In genomic region chr20:31723282-31724078, GRCh38 we compare ENCODE assay signal across 1 cellular context.
A peak's percentile ranks its signal among the peaks of the same experiment; 100 is the strongest.
TF ChIP-seq lines count a peak whose summit lies in the region.

No MANE protein-coding gene starts in this region.

TF ChIP-seq in GM12878, 131 proteins besides CTCF, POLR2A, EP300 and RAD21 (continues in another document):
- TF ChIP-seq ZBTB4 (CRISPR knock-in tag; IDR thresholded peaks at IDR 0.05) = no peak
- TF ChIP-seq CHD2 (IDR thresholded peaks at IDR 0.05; ENCODE audit: borderline replicate concordance, low read depth, low read length) = peak; percentile 94
- peak; percentile 70 for TF ChIP-seq E2F8 (IDR thresholded peaks at IDR 0.05; ENCODE audit: low read depth, partially characterized antibody)
- no peak for TF ChIP-seq REST (IDR thresholded peaks at IDR 0.05; ENCODE audit: low read depth, low read length)
- peak in 1 of 2 experiments; percentile 74; a peak in 2 of 3 replicates for TF ChIP-seq EGR1 (IDR thresholded peaks at IDR 0.05; ENCODE audit: borderline replicate concordance in 1 of 2, low read depth in 2 of 2, low read length in 2 of 2)
- TF ChIP-seq MYC (IDR thresholded peaks at IDR 0.05; ENCODE audit: insufficient read depth, insufficient read length, insufficient replicate concordance, low read length, severe bottlenecking) = no peak
- TF ChIP-seq BACH1 (IDR thresholded peaks at IDR 0.05; ENCODE audit: borderline replicate concordance) = 0 out of 2 replicates have a peak, but pooled peaks have one; percentile 22
- peak; percentile 90; the same call in 1 of the 2 replicates for TF ChIP-seq ZNF207 (IDR thresholded peaks at IDR 0.05; ENCODE audit: borderline replicate concordance)
- TF ChIP-seq NR2C1 (IDR thresholded peaks at IDR 0.05) = no peak
- no peak; the same call in 1 of the 2 replicates for TF ChIP-seq PML (IDR thresholded peaks at IDR 0.05; ENCODE audit: low read length)
- 0 out of 2 replicates have a peak, but pooled peaks have one; percentile 47 for TF ChIP-seq ZNF592 (IDR thresholded peaks at IDR 0.05)
- peak; percentile 86 for TF ChIP-seq RELA (IDR thresholded peaks at IDR 0.05; ENCODE audit: borderline replicate concordance, partially characterized antibody)
- no peak for TF ChIP-seq MTA3 (IDR thresholded peaks at IDR 0.05; ENCODE audit: borderline replicate concordance, low read length)
- 0 out of 2 replicates have a peak, but pooled peaks have one; percentile 13 for TF ChIP-seq SMAD5 (IDR thresholded peaks at IDR 0.05; ENCODE audit: low read depth)
- no peak; a peak in 1 of 4 replicates for TF ChIP-seq ETV6 (conservative IDR thresholded peaks at IDR 0.05 in 1 of 2, IDR thresholded peaks at IDR 0.05 in 1 of 2; ENCODE audit: borderline replicate concordance in 1 of 2, low read depth in 1 of 2)
- no peak for TF ChIP-seq SUPT20H (IDR thresholded peaks at IDR 0.05; ENCODE audit: borderline replicate concordance, control insufficient read depth, low read depth, low read length)
- no peak; the same call in 1 of the 2 replicates for TF ChIP-seq ZNF217 (IDR thresholded peaks at IDR 0.05)
- TF ChIP-seq LARP7 (IDR thresholded peaks at IDR 0.05) = peak; percentile 43; the same call in 1 of the 2 replicates
- peak; percentile 68 for TF ChIP-seq NBN (IDR thresholded peaks at IDR 0.05)
- no peak for TF ChIP-seq TCF7 (IDR thresholded peaks at IDR 0.05; ENCODE audit: borderline replicate concordance)
- TF ChIP-seq PRDM15 (CRISPR knock-in tag; IDR thresholded peaks at IDR 0.05) = no peak
- no peak for TF ChIP-seq EZH2 (IDR thresholded peaks at IDR 0.05; ENCODE audit: borderline replicate concordance, control insufficient read depth, low read depth, low read length)
- TF ChIP-seq SREBF1 (IDR thresholded peaks at IDR 0.05; ENCODE audit: low read length) = no peak
- TF ChIP-seq SIN3A (IDR thresholded peaks at IDR 0.05; ENCODE audit: low read depth, low read length) = no peak
- TF ChIP-seq HSF1 (IDR thresholded peaks at IDR 0.05; ENCODE audit: low read depth, low read length) = no peak
- TF ChIP-seq FOXM1 (IDR thresholded peaks at IDR 0.05; ENCODE audit: low read depth, low read length) = no peak
- no peak for TF ChIP-seq TAF1 (IDR thresholded peaks at IDR 0.05; ENCODE audit: borderline replicate concordance, low read depth, low read length)
- TF ChIP-seq RB1 (IDR thresholded peaks at IDR 0.05; ENCODE audit: borderline replicate concordance) = peak; percentile 64; the same call in 1 of the 2 replicates
- TF ChIP-seq CHD1 (IDR thresholded peaks at IDR 0.05; ENCODE audit: low read depth, low read length) = 0 out of 2 replicates have a peak, but pooled peaks have one; percentile 57
- TF ChIP-seq MEF2B (IDR thresholded peaks at IDR 0.05; ENCODE audit: partially characterized antibody, poor library complexity, severe bottlenecking) = peak; percentile 82
- TF ChIP-seq E4F1 (IDR thresholded peaks at IDR 0.05; ENCODE audit: borderline replicate concordance, partially characterized antibody) = peak; percentile 77
- TF ChIP-seq SMAD1 (IDR thresholded peaks at IDR 0.05; ENCODE audit: low read depth, partially characterized antibody) = no peak
- TF ChIP-seq ASH2L (IDR thresholded peaks at IDR 0.05; ENCODE audit: borderline replicate concordance, low read depth) = peak; percentile 94; the same call in 1 of the 2 replicates
- TF ChIP-seq TCF3 (IDR thresholded peaks at IDR 0.05; ENCODE audit: borderline replicate concordance, insufficient read depth, low read depth, low read length) = no peak
- TF ChIP-seq ZNF384 (IDR thresholded peaks at IDR 0.05; ENCODE audit: borderline replicate concordance, low read depth, low read length) = no peak
